Comparison of ENCODE assay signal across 1 cellular context in the genomic region with DNA sequence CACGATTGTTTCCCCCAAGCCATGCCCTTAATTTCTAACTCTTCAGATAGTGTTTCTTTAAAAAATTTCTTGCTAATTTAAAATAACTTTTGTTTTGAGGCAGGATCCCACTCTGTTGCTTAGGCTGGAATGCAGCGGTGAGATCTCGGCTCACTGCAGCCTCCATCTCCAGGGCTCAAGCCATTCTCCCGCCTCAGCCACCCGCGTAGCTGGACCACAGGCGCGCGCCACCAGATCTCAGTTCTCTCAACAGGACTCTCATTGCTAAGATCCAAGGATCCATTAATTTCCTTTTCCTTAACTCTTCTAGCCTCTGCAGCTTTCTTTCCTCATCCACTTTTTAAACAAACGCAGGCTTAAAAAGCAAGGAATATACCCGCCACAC.
A peak's percentile ranks its signal among the peaks of the same experiment; 100 is the strongest.
TF ChIP-seq lines count a peak whose summit lies in the region.

No MANE protein-coding gene starts in this region.

TF ChIP-seq in HepG2, 621 proteins besides CTCF, POLR2A, EP300 and RAD21 (continues in another document):
- TF ChIP-seq HOXA5 (CRISPR knock-in tag; IDR thresholded peaks at IDR 0.05) (peak; percentile 87), ZNF749 (CRISPR knock-in tag; IDR thresholded peaks at IDR 0.05; ENCODE audit: borderline replicate concordance) (no peak), MZF1 (CRISPR knock-in tag; IDR thresholded peaks at IDR 0.05; ENCODE audit: borderline replicate concordance) (no peak), TOPORS (CRISPR knock-in tag; IDR thresholded peaks at IDR 0.05) (no peak), ZNF124 (CRISPR knock-in tag; IDR thresholded peaks at IDR 0.05) (0 out of 2 replicates have a peak, but pooled peaks have one; percentile 39), FOXP1 (IDR thresholded peaks at IDR 0.05) (no peak), FOXP1 (CRISPR knock-in tag; IDR thresholded peaks at IDR 0.05) (no peak), MAF1 (CRISPR knock-in tag; IDR thresholded peaks at IDR 0.05; ENCODE audit: borderline replicate concordance) (peak; percentile 49; the same call in 1 of the 2 replicates), ZFP36L1 (CRISPR knock-in tag; IDR thresholded peaks at IDR 0.05) (0 out of 2 replicates have a peak, but pooled peaks have one; percentile 57), TP53 (CRISPR knock-in tag; conservative IDR thresholded peaks at IDR 0.05) (peak; percentile 75; the same call in 1 of the 2 replicates), ARHGAP35 (CRISPR knock-in tag; IDR thresholded peaks at IDR 0.05; ENCODE audit: borderline replicate concordance) (no peak), MTA1 (CRISPR knock-in tag; IDR thresholded peaks at IDR 0.05; ENCODE audit: borderline replicate concordance) (no peak), CAMTA2 (CRISPR knock-in tag; IDR thresholded peaks at IDR 0.05; ENCODE audit: borderline replicate concordance) (no peak), REPIN1 (CRISPR knock-in tag; IDR thresholded peaks at IDR 0.05; ENCODE audit: borderline replicate concordance, low read depth) (no peak), ZSCAN31 (CRISPR knock-in tag; IDR thresholded peaks at IDR 0.05; ENCODE audit: low read depth) (no peak), AKAP8 (CRISPR knock-in tag; IDR thresholded peaks at IDR 0.05) (no peak), NR2C2 (CRISPR knock-in tag; IDR thresholded peaks at IDR 0.05; ENCODE audit: borderline replicate concordance) (no peak), NCOA5 (CRISPR knock-in tag; IDR thresholded peaks at IDR 0.05) (0 out of 2 replicates have a peak, but pooled peaks have one; percentile 64), TBP (CRISPR knock-in tag; IDR thresholded peaks at IDR 0.05) (no peak), CENPX (CRISPR knock-in tag; IDR thresholded peaks at IDR 0.05) (no peak), CCDC6 (CRISPR knock-in tag; IDR thresholded peaks at IDR 0.05) (no peak), THYN1 (CRISPR knock-in tag; IDR thresholded peaks at IDR 0.05; ENCODE audit: borderline replicate concordance, low read depth) (no peak), KLF9 (CRISPR knock-in tag; IDR thresholded peaks at IDR 0.05; ENCODE audit: low read depth) (0 out of 2 replicates have a peak, but pooled peaks have one; percentile 13), ZNF614 (CRISPR knock-in tag; IDR thresholded peaks at IDR 0.05; ENCODE audit: borderline replicate concordance) (no peak), NRL (CRISPR knock-in tag; IDR thresholded peaks at IDR 0.05; ENCODE audit: borderline replicate concordance) (no peak), SRSF1 (optimal IDR thresholded peaks at IDR 0.05; ENCODE audit: low read depth, low read length) (peak; percentile 4), ZZZ3 (CRISPR knock-in tag; IDR thresholded peaks at IDR 0.05; ENCODE audit: borderline replicate concordance) (0 out of 2 replicates have a peak, but pooled peaks have one; percentile 8), ESRRA (CRISPR knock-in tag; IDR thresholded peaks at IDR 0.05; ENCODE audit: low read depth) (no peak), ZNF605 (CRISPR knock-in tag; IDR thresholded peaks at IDR 0.05) (no peak), ZFP37 (CRISPR knock-in tag; IDR thresholded peaks at IDR 0.05; ENCODE audit: borderline replicate concordance) (peak; percentile 66; the same call in 1 of the 2 replicates), ZNF879 (CRISPR knock-in tag; IDR thresholded peaks at IDR 0.05) (no peak), ZNF232 (CRISPR knock-in tag; IDR thresholded peaks at IDR 0.05; ENCODE audit: borderline replicate concordance) (no peak), ZNF331 (CRISPR knock-in tag; IDR thresholded peaks at IDR 0.05) (peak; percentile 6; the same call in 1 of the 2 replicates), SPEN (CRISPR knock-in tag; IDR thresholded peaks at IDR 0.05; ENCODE audit: low read depth) (no peak; the same call in 1 of the 2 replicates), ZSCAN12 (CRISPR knock-in tag; IDR thresholded peaks at IDR 0.05) (0 out of 2 replicates have a peak, but pooled peaks have one; percentile 73)
- TF ChIP-seq, protein P1, sequence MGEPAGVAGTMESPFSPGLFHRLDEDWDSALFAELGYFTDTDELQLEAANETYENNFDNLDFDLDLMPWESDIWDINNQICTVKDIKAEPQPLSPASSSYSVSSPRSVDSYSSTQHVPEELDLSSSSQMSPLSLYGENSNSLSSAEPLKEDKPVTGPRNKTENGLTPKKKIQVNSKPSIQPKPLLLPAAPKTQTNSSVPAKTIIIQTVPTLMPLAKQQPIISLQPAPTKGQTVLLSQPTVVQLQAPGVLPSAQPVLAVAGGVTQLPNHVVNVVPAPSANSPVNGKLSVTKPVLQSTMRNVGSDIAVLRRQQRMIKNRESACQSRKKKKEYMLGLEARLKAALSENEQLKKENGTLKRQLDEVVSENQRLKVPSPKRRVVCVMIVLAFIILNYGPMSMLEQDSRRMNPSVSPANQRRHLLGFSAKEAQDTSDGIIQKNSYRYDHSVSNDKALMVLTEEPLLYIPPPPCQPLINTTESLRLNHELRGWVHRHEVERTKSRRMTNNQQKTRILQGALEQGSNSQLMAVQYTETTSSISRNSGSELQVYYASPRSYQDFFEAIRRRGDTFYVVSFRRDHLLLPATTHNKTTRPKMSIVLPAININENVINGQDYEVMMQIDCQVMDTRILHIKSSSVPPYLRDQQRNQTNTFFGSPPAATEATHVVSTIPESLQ (CRISPR knock-in tag; conservative IDR thresholded peaks at IDR 0.05) = no peak
- TF ChIP-seq, protein P2, sequence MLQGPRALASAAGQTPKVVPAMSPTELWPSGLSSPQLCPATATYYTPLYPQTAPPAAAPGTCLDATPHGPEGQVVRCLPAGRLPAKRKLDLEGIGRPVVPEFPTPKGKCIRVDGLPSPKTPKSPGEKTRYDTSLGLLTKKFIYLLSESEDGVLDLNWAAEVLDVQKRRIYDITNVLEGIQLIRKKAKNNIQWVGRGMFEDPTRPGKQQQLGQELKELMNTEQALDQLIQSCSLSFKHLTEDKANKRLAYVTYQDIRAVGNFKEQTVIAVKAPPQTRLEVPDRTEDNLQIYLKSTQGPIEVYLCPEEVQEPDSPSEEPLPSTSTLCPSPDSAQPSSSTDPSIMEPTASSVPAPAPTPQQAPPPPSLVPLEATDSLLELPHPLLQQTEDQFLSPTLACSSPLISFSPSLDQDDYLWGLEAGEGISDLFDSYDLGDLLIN (CRISPR knock-in tag; IDR thresholded peaks at IDR 0.05; ENCODE audit: borderline replicate concordance) = 0 out of 2 replicates have a peak, but pooled peaks have one; percentile 36
- TF ChIP-seq, protein P3, sequence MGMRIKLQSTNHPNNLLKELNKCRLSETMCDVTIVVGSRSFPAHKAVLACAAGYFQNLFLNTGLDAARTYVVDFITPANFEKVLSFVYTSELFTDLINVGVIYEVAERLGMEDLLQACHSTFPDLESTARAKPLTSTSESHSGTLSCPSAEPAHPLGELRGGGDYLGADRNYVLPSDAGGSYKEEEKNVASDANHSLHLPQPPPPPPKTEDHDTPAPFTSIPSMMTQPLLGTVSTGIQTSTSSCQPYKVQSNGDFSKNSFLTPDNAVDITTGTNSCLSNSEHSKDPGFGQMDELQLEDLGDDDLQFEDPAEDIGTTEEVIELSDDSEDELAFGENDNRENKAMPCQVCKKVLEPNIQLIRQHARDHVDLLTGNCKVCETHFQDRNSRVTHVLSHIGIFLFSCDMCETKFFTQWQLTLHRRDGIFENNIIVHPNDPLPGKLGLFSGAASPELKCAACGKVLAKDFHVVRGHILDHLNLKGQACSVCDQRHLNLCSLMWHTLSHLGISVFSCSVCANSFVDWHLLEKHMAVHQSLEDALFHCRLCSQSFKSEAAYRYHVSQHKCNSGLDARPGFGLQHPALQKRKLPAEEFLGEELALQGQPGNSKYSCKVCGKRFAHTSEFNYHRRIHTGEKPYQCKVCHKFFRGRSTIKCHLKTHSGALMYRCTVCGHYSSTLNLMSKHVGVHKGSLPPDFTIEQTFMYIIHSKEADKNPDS (CRISPR knock-in tag; IDR thresholded peaks at IDR 0.05) = no peak
- TF ChIP-seq, protein P4, sequence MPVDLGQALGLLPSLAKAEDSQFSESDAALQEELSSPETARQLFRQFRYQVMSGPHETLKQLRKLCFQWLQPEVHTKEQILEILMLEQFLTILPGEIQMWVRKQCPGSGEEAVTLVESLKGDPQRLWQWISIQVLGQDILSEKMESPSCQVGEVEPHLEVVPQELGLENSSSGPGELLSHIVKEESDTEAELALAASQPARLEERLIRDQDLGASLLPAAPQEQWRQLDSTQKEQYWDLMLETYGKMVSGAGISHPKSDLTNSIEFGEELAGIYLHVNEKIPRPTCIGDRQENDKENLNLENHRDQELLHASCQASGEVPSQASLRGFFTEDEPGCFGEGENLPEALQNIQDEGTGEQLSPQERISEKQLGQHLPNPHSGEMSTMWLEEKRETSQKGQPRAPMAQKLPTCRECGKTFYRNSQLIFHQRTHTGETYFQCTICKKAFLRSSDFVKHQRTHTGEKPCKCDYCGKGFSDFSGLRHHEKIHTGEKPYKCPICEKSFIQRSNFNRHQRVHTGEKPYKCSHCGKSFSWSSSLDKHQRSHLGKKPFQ (CRISPR knock-in tag; IDR thresholded peaks at IDR 0.05; ENCODE audit: insufficient replicate concordance) = no peak
- TF ChIP-seq, protein P5, sequence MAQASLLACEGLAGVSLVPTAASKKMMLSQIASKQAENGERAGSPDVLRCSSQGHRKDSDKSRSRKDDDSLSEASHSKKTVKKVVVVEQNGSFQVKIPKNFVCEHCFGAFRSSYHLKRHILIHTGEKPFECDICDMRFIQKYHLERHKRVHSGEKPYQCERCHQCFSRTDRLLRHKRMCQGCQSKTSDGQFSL (CRISPR knock-in tag; IDR thresholded peaks at IDR 0.05) = no peak
- TF ChIP-seq, protein P6, sequence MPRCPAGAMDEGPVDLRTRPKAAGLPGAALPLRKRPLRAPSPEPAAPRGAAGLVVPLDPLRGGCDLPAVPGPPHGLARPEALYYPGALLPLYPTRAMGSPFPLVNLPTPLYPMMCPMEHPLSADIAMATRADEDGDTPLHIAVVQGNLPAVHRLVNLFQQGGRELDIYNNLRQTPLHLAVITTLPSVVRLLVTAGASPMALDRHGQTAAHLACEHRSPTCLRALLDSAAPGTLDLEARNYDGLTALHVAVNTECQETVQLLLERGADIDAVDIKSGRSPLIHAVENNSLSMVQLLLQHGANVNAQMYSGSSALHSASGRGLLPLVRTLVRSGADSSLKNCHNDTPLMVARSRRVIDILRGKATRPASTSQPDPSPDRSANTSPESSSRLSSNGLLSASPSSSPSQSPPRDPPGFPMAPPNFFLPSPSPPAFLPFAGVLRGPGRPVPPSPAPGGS (CRISPR knock-in tag; IDR thresholded peaks at IDR 0.05) = no peak
- TF ChIP-seq, protein P7, sequence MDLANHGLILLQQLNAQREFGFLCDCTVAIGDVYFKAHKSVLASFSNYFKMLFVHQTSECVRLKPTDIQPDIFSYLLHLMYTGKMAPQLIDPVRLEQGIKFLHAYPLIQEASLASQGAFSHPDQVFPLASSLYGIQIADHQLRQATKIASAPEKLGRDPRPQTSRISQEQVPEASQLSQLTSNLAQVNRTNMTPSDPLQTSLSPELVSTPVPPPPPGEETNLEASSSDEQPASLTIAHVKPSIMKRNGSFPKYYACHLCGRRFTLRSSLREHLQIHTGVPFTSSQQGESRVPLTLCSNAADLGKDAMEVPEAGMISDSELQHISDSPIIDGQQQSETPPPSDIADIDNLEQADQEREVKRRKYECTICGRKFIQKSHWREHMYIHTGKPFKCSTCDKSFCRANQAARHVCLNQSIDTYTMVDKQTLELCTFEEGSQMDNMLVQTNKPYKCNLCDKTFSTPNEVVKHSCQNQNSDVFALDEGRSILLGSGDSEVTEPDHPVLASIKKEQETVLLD (CRISPR knock-in tag; IDR thresholded peaks at IDR 0.05; ENCODE audit: low read depth) = no peak
- TF ChIP-seq, protein P8, sequence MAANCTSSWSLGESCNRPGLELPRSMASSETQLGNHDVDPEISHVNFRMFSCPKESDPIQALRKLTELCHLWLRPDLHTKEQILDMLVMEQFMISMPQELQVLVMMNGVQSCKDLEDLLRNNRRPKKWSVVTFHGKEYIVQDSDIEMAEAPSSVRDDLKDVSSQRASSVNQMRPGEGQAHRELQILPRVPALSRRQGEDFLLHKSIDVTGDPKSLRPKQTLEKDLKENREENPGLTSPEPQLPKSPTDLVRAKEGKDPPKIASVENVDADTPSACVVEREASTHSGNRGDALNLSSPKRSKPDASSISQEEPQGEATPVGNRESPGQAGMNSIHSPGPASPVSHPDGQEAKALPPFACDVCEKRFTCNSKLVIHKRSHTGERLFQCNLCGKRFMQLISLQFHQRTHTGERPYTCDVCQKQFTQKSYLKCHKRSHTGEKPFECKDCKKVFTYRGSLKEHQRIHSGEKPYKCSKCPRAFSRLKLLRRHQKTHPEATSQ (CRISPR knock-in tag; IDR thresholded peaks at IDR 0.05; ENCODE audit: borderline replicate concordance) = 0 out of 2 replicates have a peak, but pooled peaks have one; percentile 46
- TF ChIP-seq, protein P9, sequence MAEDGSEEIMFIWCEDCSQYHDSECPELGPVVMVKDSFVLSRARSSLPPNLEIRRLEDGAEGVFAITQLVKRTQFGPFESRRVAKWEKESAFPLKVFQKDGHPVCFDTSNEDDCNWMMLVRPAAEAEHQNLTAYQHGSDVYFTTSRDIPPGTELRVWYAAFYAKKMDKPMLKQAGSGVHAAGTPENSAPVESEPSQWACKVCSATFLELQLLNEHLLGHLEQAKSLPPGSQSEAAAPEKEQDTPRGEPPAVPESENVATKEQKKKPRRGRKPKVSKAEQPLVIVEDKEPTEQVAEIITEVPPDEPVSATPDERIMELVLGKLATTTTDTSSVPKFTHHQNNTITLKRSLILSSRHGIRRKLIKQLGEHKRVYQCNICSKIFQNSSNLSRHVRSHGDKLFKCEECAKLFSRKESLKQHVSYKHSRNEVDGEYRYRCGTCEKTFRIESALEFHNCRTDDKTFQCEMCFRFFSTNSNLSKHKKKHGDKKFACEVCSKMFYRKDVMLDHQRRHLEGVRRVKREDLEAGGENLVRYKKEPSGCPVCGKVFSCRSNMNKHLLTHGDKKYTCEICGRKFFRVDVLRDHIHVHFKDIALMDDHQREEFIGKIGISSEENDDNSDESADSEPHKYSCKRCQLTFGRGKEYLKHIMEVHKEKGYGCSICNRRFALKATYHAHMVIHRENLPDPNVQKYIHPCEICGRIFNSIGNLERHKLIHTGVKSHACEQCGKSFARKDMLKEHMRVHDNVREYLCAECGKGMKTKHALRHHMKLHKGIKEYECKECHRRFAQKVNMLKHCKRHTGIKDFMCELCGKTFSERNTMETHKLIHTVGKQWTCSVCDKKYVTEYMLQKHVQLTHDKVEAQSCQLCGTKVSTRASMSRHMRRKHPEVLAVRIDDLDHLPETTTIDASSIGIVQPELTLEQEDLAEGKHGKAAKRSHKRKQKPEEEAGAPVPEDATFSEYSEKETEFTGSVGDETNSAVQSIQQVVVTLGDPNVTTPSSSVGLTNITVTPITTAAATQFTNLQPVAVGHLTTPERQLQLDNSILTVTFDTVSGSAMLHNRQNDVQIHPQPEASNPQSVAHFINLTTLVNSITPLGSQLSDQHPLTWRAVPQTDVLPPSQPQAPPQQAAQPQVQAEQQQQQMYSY (CRISPR knock-in tag; IDR thresholded peaks at IDR 0.05) = no peak
